ENCODE assay signal across 8 cellular contexts in the genomic region with DNA sequence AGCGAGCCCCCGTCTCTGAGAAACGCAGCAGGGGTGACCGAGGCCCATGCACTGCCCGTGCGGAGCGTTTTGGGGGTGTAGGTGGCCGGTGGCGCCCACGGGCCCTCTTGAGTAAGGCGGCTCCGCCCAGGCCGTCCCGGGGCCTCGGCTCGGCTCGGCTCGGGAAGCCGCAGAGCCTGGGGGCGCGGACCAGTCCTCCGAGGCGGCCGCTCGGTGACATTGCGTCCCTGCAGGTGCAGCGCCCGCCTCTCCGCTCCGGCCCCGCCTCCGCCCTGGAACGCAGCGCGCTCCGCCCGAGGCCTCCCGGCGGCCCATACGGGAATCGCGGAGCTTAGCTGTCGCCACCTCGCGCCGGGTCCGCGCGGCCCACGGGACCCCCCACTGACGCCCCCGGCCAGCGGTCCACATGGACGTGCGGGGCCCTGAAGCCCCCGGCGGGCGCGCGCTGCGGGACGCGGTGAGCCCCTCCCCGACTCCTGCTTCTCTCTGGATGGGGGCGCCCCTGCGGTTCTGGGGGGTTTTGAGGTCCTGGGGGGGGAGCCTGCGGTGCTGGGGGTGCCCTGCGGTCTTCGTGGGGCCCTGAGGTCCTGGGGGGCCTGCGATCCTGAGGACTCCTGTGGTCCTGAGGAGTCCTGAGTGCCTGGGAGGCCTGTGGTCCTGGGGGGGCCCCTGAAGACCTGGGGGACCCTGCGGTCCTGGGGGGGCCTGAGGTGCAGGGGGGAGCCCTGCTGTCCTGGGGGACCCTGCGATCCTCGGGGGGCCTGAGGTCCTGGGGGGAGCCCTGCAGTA. TPM values are rescaled to one million over a fixed set of nuclear protein-coding genes. Genes with fewer than 3 reads are reported as not detected.
A peak's percentile ranks its signal among the peaks of the same experiment; 100 is the strongest.
DNase-seq lines count a peak whose midpoint lies in the region; ATAC-seq and TF ChIP-seq lines count a peak whose summit lies in the region.

A gene (plus strand): TSS at position 314 of the 789 bp plus-strand sequence. CDS start 93 bp downstream, at position 407.

- no peak within 1 kb of the TSS for H2AFZ ChIP-seq in neural progenitor cell (replicated peaks)

- no peaks in the 10 kb centered on the region for H3K9me3 Mint-ChIP-seq in neural progenitor cell

- H3K27ac Mint-ChIP-seq in neural progenitor cell: no peak within 1 kb of the TSS

- peaks cover 8% of the 10 kb centered on the region for H3K36me3 Mint-ChIP-seq in neural progenitor cell

- H3K4me1 ChIP-seq in NT2/D1 (ENCODE audit: insufficient read depth, insufficient read length) (peaks cover 30% of the 10 kb centered on the region), neural progenitor cell (peaks cover 23% of the 10 kb centered on the region), aorta (ENCODE audit: control insufficient read depth in 1 of 2, insufficient read depth in 2 of 2, low read length in 2 of 2) (no peaks in the 10 kb centered on the region)

- H3K79me2 ChIP-seq in neural progenitor cell (ENCODE audit: low read depth): no peaks in the 10 kb centered on the region

- intact Hi-C loops in aorta (cut with DNase I): no loop called here

- DNase-seq in AG04450 (ENCODE audit: low read depth, low spot score): no peak
- DNase-seq in NT2/D1 (ENCODE audit: low read depth, low spot score): no peak
- peak; percentile 56 for DNase-seq in activated gamma-delta T cell (lab: John Stamatoyannopoulos, UW)
- peak; percentile 48 for DNase-seq in fibroblast of villous mesenchyme (ENCODE audit: low read depth)
- peak; percentile 94 for DNase-seq in neural progenitor cell (ENCODE audit: low spot score)
- peak; percentile 77 to 87 for DNase-seq in aorta

- H3F3A ChIP-seq in neural progenitor cell (ENCODE audit: low read depth): peaks cover 31% of the 10 kb centered on the region

- WGBS in aorta, 2 donors: 4% methylated on average over 66 to 73 of the region's 73 CpGs

- peak within 1 kb of the TSS; percentile 70 for H3K4me3 Mint-ChIP-seq in neural progenitor cell

- TF ChIP-seq CTCF in AG04450 (IDR thresholded peaks at IDR 0.05; ENCODE audit: low read depth, low read length): peak; percentile 16; the same call in 1 of the 2 replicates
- peak; percentile 24 for TF ChIP-seq CTCF in fibroblast of villous mesenchyme (IDR thresholded peaks at IDR 0.05; ENCODE audit: insufficient read depth, low read depth, low read length)
- TF ChIP-seq CTCF in neural progenitor cell (IDR thresholded peaks at IDR 0.05): peak; percentile 47

- peak within 1 kb of the TSS; percentile 92 for H3K4me2 ChIP-seq in neural progenitor cell

- POLR2A ChIA-PET in AG04450 (lab: Yijun Ruan, JAX): interaction anchor here (1.0 kb wide), 2 partner anchors 12 to 70 kb away, joined by 3 to 4 read pairs; a partner anchor contains a TSS

- CTCF ChIA-PET in AG04450 (lab: Charles Lee): no interaction called here

- H3K9ac ChIP-seq in NT2/D1 (ENCODE audit: insufficient read length, low read depth) (peak within 1 kb of the TSS; percentile 65), neural progenitor cell (no peak within 1 kb of the TSS)

- peaks cover 39% of the 10 kb centered on the region for H4K20me1 ChIP-seq in neural progenitor cell (ENCODE audit: low read depth)

- ATAC-seq in GM18519 (IDR thresholded peaks at IDR 0.05; ENCODE audit: low FRiP score, unreplicated experiment) (peak; percentile 86), HG03039 (IDR thresholded peaks at IDR 0.05; ENCODE audit: unreplicated experiment) (peak; percentile 58), aorta (ENCODE audit: low FRiP score) (peak; percentile 77)

- H3K4me1 Mint-ChIP-seq in neural progenitor cell: peaks cover 36% of the 10 kb centered on the region

- H3K36me3 ChIP-seq in NT2/D1 (ENCODE audit: insufficient read depth, insufficient read length, low read length) (peaks cover 2% of the 10 kb centered on the region), neural progenitor cell (no peaks in the 10 kb centered on the region), aorta (ENCODE audit: control insufficient read depth in 1 of 2, insufficient read depth in 2 of 2, low read length in 1 of 2) (no peaks in the 10 kb centered on the region)

- H3K9me3 ChIP-seq in AG04450 (ENCODE audit: control insufficient read depth, insufficient read depth, low read length) (no peaks in the 10 kb centered on the region; the same call in 1 of the 2 replicates), NT2/D1 (ENCODE audit: insufficient read depth, low read length) (no peaks in the 10 kb centered on the region), neural progenitor cell (ENCODE audit: low read depth) (no peaks in the 10 kb centered on the region), aorta (ENCODE audit: control insufficient read depth, low read length) (no peaks in the 10 kb centered on the region)

- H3K27me3 ChIP-seq in AG04450 (ENCODE audit: control insufficient read depth, insufficient read depth, low read length): no peaks in the 10 kb centered on the region
- peaks cover 53% of the 10 kb centered on the region for H3K27me3 ChIP-seq in NT2/D1 (ENCODE audit: insufficient read depth, insufficient read length)
- peaks cover 57% of the 10 kb centered on the region for H3K27me3 ChIP-seq in neural progenitor cell
- no peaks in the 10 kb centered on the region for H3K27me3 ChIP-seq in aorta (ENCODE audit: control insufficient read depth in 1 of 2, insufficient read depth in 2 of 2, low read length in 1 of 2)

- H3K4me3 ChIP-seq in AG04450 (ENCODE audit: low read depth, low read length) (peak within 1 kb of the TSS; percentile 61), NT2/D1 (ENCODE audit: insufficient read length, low read depth) (peak within 1 kb of the TSS; percentile 48), fibroblast of villous mesenchyme (ENCODE audit: low read depth, low read length) (peak within 1 kb of the TSS; percentile 73), neural progenitor cell (peak within 1 kb of the TSS; percentile 60), aorta (ENCODE audit: low read length in 2 of 2) (peak within 1 kb of the TSS; percentile 49 to 56)

- peak within 1 kb of the TSS; percentile 96 for H3K27ac ChIP-seq in AG04450 (ENCODE audit: low read depth, low read length)
- no peak within 1 kb of the TSS for H3K27ac ChIP-seq in neural progenitor cell
- H3K27ac ChIP-seq in aorta (ENCODE audit: low read depth in 1 of 2, low read length in 2 of 2): peak within 1 kb of the TSS in 1 of 2 donors; percentile 16

- H3K27me3 Mint-ChIP-seq in neural progenitor cell (ENCODE audit: insufficient read depth, low read depth): peaks cover 12% of the 10 kb centered on the region

RNA-seq across cellular contexts. Expression of the gene that starts here (rescaled TPM):
- 15.8 and 19.4 TPM in 2 replicates for polyA plus RNA-seq in AG04450 (2011; rRNA removed)
- polyA minus RNA-seq in AG04450 (2011; rRNA and poly(A)+ RNA removed): 1.8 and 4.0 TPM in 2 replicates
- 13.5 and 22.0 TPM in 2 replicates for total RNA-seq in fibroblast of villous mesenchyme
- total RNA-seq in neural progenitor cell (ENCODE audit: low replicate concordance): 1.7 TPM in 1 of 2 replicates, not detected in the other
- 10 to 100 TPM in 1 of 2 donors, 1 to 10 TPM in 1; 7.9 to 13.0 TPM for total RNA-seq in aorta
- 10 to 100 TPM in 1 of 2 donors, 1 to 10 TPM in 1; 5.1 to 11.3 TPM for polyA plus RNA-seq in aorta

Comparison
In these comparisons a context has a peak if more than half of its experiments do, and no peak if none do; other contexts are left out.
1. DNase-seq: peak in activated gamma-delta T cell (single experiment), fibroblast of villous mesenchyme (single experiment), neural progenitor cell (single experiment) and aorta (2 of 2); none in AG04450 (single experiment) and NT2/D1 (single experiment).
2. Peak in every context shown above with its lines, with median percentiles within 50 percentile points of each other: H3K4me3 ChIP-seq, CTCF ChIP-seq and ATAC-seq.